Comparison of ENCODE assay signal across 8 cellular contexts in genomic region chr6:29702519-29703103, GRCh38. TPM values are rescaled to one million over a fixed set of nuclear protein-coding genes. Genes with fewer than 3 reads are reported as not detected.
A peak's percentile ranks its signal among the peaks of the same experiment; 100 is the strongest.
DNase-seq lines count a peak whose midpoint lies in the region; ATAC-seq and TF ChIP-seq lines count a peak whose summit lies in the region.
"Had no signal": no experiment of that assay in that cellular context is flagged by ENCODE, and none has a peak within 500 bp of the region (broad histone marks: within the 10 kb centered on the region; RNA-seq: fewer than 3 reads in every experiment).

No MANE protein-coding gene starts in this region.

- H3F3A ChIP-seq in smooth muscle cell (ENCODE audit: low read depth): no peaks in the 10 kb centered on the region

- H2AFZ ChIP-seq in smooth muscle cell (ENCODE audit: low read depth): no peak overlapping the region

- no peak overlapping the region for H3K4me2 ChIP-seq in smooth muscle cell

- peak; percentile 96 for TF ChIP-seq CTCF in GM12873 (IDR thresholded peaks at IDR 0.05; ENCODE audit: insufficient read depth, low read depth, low read length, missing control alignments)
- TF ChIP-seq CTCF in smooth muscle cell (IDR thresholded peaks at IDR 0.05; ENCODE audit: borderline replicate concordance, insufficient read depth, poor library complexity, severe bottlenecking): peak; percentile 64

- peaks cover 36% of the 10 kb centered on the region for H3K27me3 ChIP-seq in smooth muscle cell (ENCODE audit: low read depth)
- H3K27me3 ChIP-seq: adrenal gland had no signal

- ATAC-seq in HG03521 (IDR thresholded peaks at IDR 0.05; ENCODE audit: unreplicated experiment): no peak

- no peaks in the 10 kb centered on the region for H3K4me1 ChIP-seq in smooth muscle cell (ENCODE audit: low read depth)
- H3K4me1 ChIP-seq: adrenal gland had no signal

- H3K9ac ChIP-seq in smooth muscle cell (ENCODE audit: low read depth): no peak overlapping the region

- H3K27ac ChIP-seq in smooth muscle cell (ENCODE audit: low read depth): no peak overlapping the region
- H3K27ac ChIP-seq: adrenal gland had no signal

- H3K36me3 ChIP-seq in smooth muscle cell (ENCODE audit: low read depth): no peaks in the 10 kb centered on the region
- H3K36me3 ChIP-seq: adrenal gland had no signal

- H3K79me2 ChIP-seq in smooth muscle cell (ENCODE audit: low read depth): no peaks in the 10 kb centered on the region

- no peaks in the 10 kb centered on the region for H4K20me1 ChIP-seq in smooth muscle cell (ENCODE audit: low read depth)

- peak; percentile 30 for DNase-seq in NCI-H748 treated with DMSO at 0.1 percent for 48 hours (lab: John Stamatoyannopoulos, UW)
- DNase-seq in activated T-cell treated with anti-CD3 and anti-CD28 coated beads for 24 hours (ENCODE audit: low read depth): peak; percentile 59
- peak; percentile 72 for DNase-seq in germinal center (ENCODE audit: low spot score)
- DNase-seq in smooth muscle cell (lab: John Stamatoyannopoulos, UW; ENCODE audit: unreplicated experiment): peak; percentile 25
- no peak for DNase-seq in dedifferentiated amniotic fluid mesenchymal stem cell (ENCODE audit: extremely low spot score)

- 19% methylated on average over 17 of the region's 17 CpGs for WGBS in smooth muscle cell (ENCODE audit: low lambda C conversion rate)

- H3K9me3 ChIP-seq in smooth muscle cell (replicated peaks; ENCODE audit: low read depth): no peaks in the 10 kb centered on the region
- H3K9me3 ChIP-seq: adrenal gland had no signal

- H3K4me3 ChIP-seq in smooth muscle cell: no peak overlapping the region
- H3K4me3 ChIP-seq: adrenal gland had no signal

RNA-seq across cellular contexts. Expression of gene HLA-F, which starts 20.6 kb away (rescaled TPM):
- total RNA-seq in smooth muscle cell: 2.7 and 6.9 TPM in 2 replicates
- 5.6 and 7.0 TPM in 2 replicates for polyA plus RNA-seq in smooth muscle cell

RNA-seq across cellular contexts. Expression of gene ZFP57, which starts 21.7 kb away (rescaled TPM):
- not detected in 2 replicates for total RNA-seq in smooth muscle cell
- 0.38 TPM in 1 of 2 replicates, not detected in the other for polyA plus RNA-seq in smooth muscle cell

RNA-seq across cellular contexts. Expression of gene MOG, which starts 45.7 kb away (rescaled TPM):
- not detected in 2 replicates for total RNA-seq in smooth muscle cell
- polyA plus RNA-seq in smooth muscle cell: not detected in 2 replicates
- total RNA-seq: adrenal gland had no signal
- polyA plus RNA-seq: adrenal gland had no signal
